In the genomic region with DNA sequence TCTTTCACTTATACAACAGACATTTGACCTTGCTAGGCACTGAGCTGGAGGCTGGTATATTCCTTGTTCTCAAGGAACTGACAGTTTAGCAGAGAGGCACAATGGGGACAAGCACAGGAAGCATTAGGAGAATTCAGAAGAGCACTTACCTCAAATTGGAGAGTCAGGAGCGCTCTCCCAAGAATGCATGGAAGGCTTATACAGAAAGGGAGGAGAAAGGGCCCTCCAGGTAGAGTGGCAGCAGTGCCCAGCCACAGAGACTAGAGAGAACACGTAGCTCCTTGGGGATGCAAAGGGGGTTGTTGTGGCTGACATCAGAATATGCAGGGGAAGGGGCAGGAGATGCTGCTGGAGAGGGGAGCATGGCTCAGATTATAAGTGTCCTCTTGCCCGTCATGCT, we compare ENCODE assay signal across 16 cellular contexts.
A peak's percentile ranks its signal among the peaks of the same experiment; 100 is the strongest.
DNase-seq lines count a peak whose midpoint lies in the region; ATAC-seq and TF ChIP-seq lines count a peak whose summit lies in the region.
"Had no signal": no experiment of that assay in that cellular context is flagged by ENCODE, and none has a peak within 500 bp of the region (broad histone marks: within the 10 kb centered on the region; RNA-seq: fewer than 3 reads in every experiment).

No MANE protein-coding gene starts in this region.

- peak overlapping the region; percentile 38; the same call in 1 of the 2 replicates for H2BK120ac ChIP-seq in IMR-90 (ENCODE audit: low read depth, low read length)

- H3K27me3 ChIP-seq in IMR-90 (ENCODE audit: control insufficient read depth, insufficient read depth, low read length) (no peaks in the 10 kb centered on the region), left lung (no peaks in the 10 kb centered on the region), psoas muscle (ENCODE audit: insufficient read depth in 3 of 3, low read length in 2 of 3) (no peaks in the 10 kb centered on the region)

- H3K23ac ChIP-seq in IMR-90 (ENCODE audit: low read depth, low read length): no peak overlapping the region

- H3K4me2 ChIP-seq in IMR-90 (ENCODE audit: low read depth, low read length): no peak overlapping the region; the same call in 1 of the 2 replicates

- peak overlapping the region; percentile 18; the same call in 1 of the 2 replicates for H2BK20ac ChIP-seq in IMR-90 (ENCODE audit: low read depth, low read length)

- intact Hi-C loops in IMR-90 (cut with micrococcal nuclease) (loop anchor here (5.0 kb wide), 1 partner anchor 142 kb away; no protein-coding TSS in a partner anchor), left lung (cut with DNase I) (no loop called here), psoas muscle (cut with DNase I) (loop anchor here (1.0 to 5.0 kb wide), 2 partner anchors 137 to 140 kb away; no protein-coding TSS in a partner anchor)

- peaks cover 15% of the 10 kb centered on the region for H3K4me1 ChIP-seq in IMR-90 (ENCODE audit: control insufficient read depth, insufficient read depth, low read length)
- peaks cover 0 to 3% of the 10 kb centered on the region in 2 donors for H3K4me1 ChIP-seq in left lung
- H3K4me1 ChIP-seq in psoas muscle: peaks cover 14% of the 10 kb centered on the region

- H2AK5ac ChIP-seq in IMR-90 (ENCODE audit: low read depth, low read length): peak overlapping the region; percentile 82; the same call in 1 of the 2 replicates

- H3K4me3 ChIP-seq in IMR-90 (ENCODE audit: insufficient read depth, low read depth, low read length) (no peak overlapping the region), left lung (no peak overlapping the region), psoas muscle (no peak overlapping the region)
- H3K4me3 ChIP-seq: SK-N-MC had no signal

- no peaks in the 10 kb centered on the region for H3K9me3 ChIP-seq in IMR-90 (ENCODE audit: control insufficient read depth, insufficient read depth, low read length)
- H3K9me3 ChIP-seq in left lung: peaks cover 0 to 16% of the 10 kb centered on the region in 2 donors
- H3K9me3 ChIP-seq in psoas muscle: peaks cover 8% of the 10 kb centered on the region

- no peaks in the 10 kb centered on the region for H3K79me1 ChIP-seq in IMR-90 (ENCODE audit: low read depth in 1 of 2, low read length in 2 of 2)

- H4K8ac ChIP-seq in IMR-90 (ENCODE audit: low read depth in 2 of 2, low read length in 2 of 2): no peak overlapping the region; a peak in 1 of 4 replicates

- peak overlapping the region; percentile 5; the same call in 1 of the 3 replicates for H2BK15ac ChIP-seq in IMR-90 (ENCODE audit: low read depth, low read length)

- in situ Hi-C loops in IMR-90 (cut with MboI; ENCODE audit: low sequenced_read_pairs): no loop called here

- no peak for TF ChIP-seq RAD21 in IMR-90 (IDR thresholded peaks at IDR 0.05; ENCODE audit: low read length)

- H3K36me3 ChIP-seq in IMR-90 (ENCODE audit: control insufficient read depth, insufficient read depth, low read length) (no peaks in the 10 kb centered on the region), left lung (no peaks in the 10 kb centered on the region), psoas muscle (ENCODE audit: insufficient read depth in 1 of 2, low read depth in 1 of 2) (no peaks in the 10 kb centered on the region)

- H3K9ac ChIP-seq in IMR-90 (ENCODE audit: low read depth, low read length): no peak overlapping the region

- no peak overlapping the region for H3K56ac ChIP-seq in IMR-90 (ENCODE audit: extremely low read depth, insufficient read depth, low read length)

- CTCF ChIA-PET in IMR-90 (lab: Yijun Ruan, JAX): interaction anchor here (0.6 kb wide), 1 partner anchor 150 kb away, joined by 4 read pairs; no protein-coding TSS in a partner anchor

- ATAC-seq in IMR-90 (ENCODE audit: low read depth) (no peak), left lung (peak; percentile 61), psoas muscle (peak in 1 of 4 donors; percentile 3), HG03457 (IDR thresholded peaks at IDR 0.05; ENCODE audit: unreplicated experiment) (no peak)
- ATAC-seq: Panc1 had no signal

- no peak overlapping the region for H2AK9ac ChIP-seq in IMR-90 (replicated peaks; ENCODE audit: low read depth, low read length, poor library complexity)

- POLR2A ChIA-PET in IMR-90 (lab: Charles Lee; ENCODE audit: unreplicated experiment): interaction anchor here (0.9 kb wide), 1 partner anchor 139 kb away, joined by 3 read pairs; no protein-coding TSS in a partner anchor

- H4K5ac ChIP-seq in IMR-90 (ENCODE audit: low read depth, low read length): no peak overlapping the region

- DNase-seq in IMR-90 (no peak), left lung (no peak), psoas muscle (no peak), T-helper 9 cell (no peak), nucleus accumbens (lab: John Stamatoyannopoulos, UW) (no peak), HPDE6-E6E7 (ENCODE audit: extremely low spot score) (no peak)
- DNase-seq: CD4-positive, alpha-beta memory T cell; H7; KG1; NCI-H1436; NCI-H2081; NCI-H2227 treated with DMSO at 0.1 percent for 48 hours; NCI-H524 had no signal

- TF ChIP-seq CTCF in IMR-90 (conservative IDR thresholded peaks at IDR 0.05; ENCODE audit: low read depth, low read length): no peak
- TF ChIP-seq CTCF in left lung (IDR thresholded peaks at IDR 0.05): no peak
- TF ChIP-seq CTCF in psoas muscle (IDR thresholded peaks at IDR 0.05): no peak

- H3K4ac ChIP-seq in IMR-90 (ENCODE audit: low read depth, low read length): peak overlapping the region; percentile 60; the same call in 1 of the 2 replicates

- peak overlapping the region; percentile 16 for H3K18ac ChIP-seq in IMR-90 (ENCODE audit: low read depth, low read length)

- dilution Hi-C loops in IMR-90 (cut with HindIII; ENCODE audit: low sequenced_read_pairs, unreplicated experiment): no loop called here

- peak overlapping the region; percentile 44 for H3K14ac ChIP-seq in IMR-90 (replicated peaks; ENCODE audit: low read depth, low read length)

- peak overlapping the region; percentile 3; the same call in 1 of the 2 replicates for H4K91ac ChIP-seq in IMR-90 (ENCODE audit: insufficient read depth, low read depth, low read length)

- peak overlapping the region; percentile 15; the same call in 1 of the 2 replicates for H3K27ac ChIP-seq in IMR-90 (ENCODE audit: insufficient read depth, low read length)
- peak overlapping the region in 1 of 2 donors; percentile 45 for H3K27ac ChIP-seq in left lung
- peak overlapping the region; percentile 71 for H3K27ac ChIP-seq in psoas muscle
- H3K27ac ChIP-seq: SK-N-MC had no signal

- H2BK5ac ChIP-seq in IMR-90 (ENCODE audit: low read depth, low read length, poor library complexity, severe bottlenecking): peak overlapping the region; percentile 18

- no TSS peak for BruUV-seq in IMR-90 (replicated peaks; lab: Mats Ljungman, UMichigan)

- 73% methylated on average over 2 of the region's 3 CpGs; no CpG with 5 or more reads in 1 of the 2 experiments for WGBS in IMR-90 (ENCODE audit: extremely low coverage in 2 of 2, insufficient read length in 1 of 2), 2 experiments
- WGBS in psoas muscle, 3 donors: 82 to 88% (median 86%) methylated on average over 3 of the region's 3 CpGs

- no peak for TF ChIP-seq POLR2A in IMR-90 (IDR thresholded peaks at IDR 0.05; ENCODE audit: low read depth, low read length)

- H3K9me1 ChIP-seq in IMR-90 (ENCODE audit: insufficient read depth, low read length): peaks cover 15% of the 10 kb centered on the region

- 0 out of 2 replicates have a peak, but pooled peaks cover 4% of the 10 kb centered on the region for H4K20me1 ChIP-seq in IMR-90 (ENCODE audit: insufficient read depth, low read length)

- H2AFZ ChIP-seq in IMR-90 (replicated peaks; ENCODE audit: low read length, poor library complexity): no peak overlapping the region

TF ChIP-seq in IMR-90, 13 proteins besides CTCF, POLR2A, EP300 and RAD21:
- TF ChIP-seq CEBPB (IDR thresholded peaks at IDR 0.05; ENCODE audit: low read depth, low read length): no peak
- TF ChIP-seq MAFK (IDR thresholded peaks at IDR 0.05; ENCODE audit: low read depth, low read length): no peak
- TF ChIP-seq RCOR1 (IDR thresholded peaks at IDR 0.05; ENCODE audit: insufficient replicate concordance, low read length): no peak
- no peak for TF ChIP-seq MAZ (IDR thresholded peaks at IDR 0.05; ENCODE audit: borderline replicate concordance, low read depth, low read length)
- no peak for TF ChIP-seq RFX5 (IDR thresholded peaks at IDR 0.05; ENCODE audit: low read depth, low read length)
- TF ChIP-seq CHD1 (IDR thresholded peaks at IDR 0.05; ENCODE audit: low read depth, low read length): no peak

Comparison
In these comparisons a context has a peak if more than half of its experiments do, and no peak if none do; other contexts are left out.
1. intact Hi-C loops: an anchor here in IMR-90 (5.0 kb wide) and psoas muscle (1.0 to 5.0 kb wide); none called in left lung.